ENCODE assay signal across 22 cellular contexts in the genomic region with DNA sequence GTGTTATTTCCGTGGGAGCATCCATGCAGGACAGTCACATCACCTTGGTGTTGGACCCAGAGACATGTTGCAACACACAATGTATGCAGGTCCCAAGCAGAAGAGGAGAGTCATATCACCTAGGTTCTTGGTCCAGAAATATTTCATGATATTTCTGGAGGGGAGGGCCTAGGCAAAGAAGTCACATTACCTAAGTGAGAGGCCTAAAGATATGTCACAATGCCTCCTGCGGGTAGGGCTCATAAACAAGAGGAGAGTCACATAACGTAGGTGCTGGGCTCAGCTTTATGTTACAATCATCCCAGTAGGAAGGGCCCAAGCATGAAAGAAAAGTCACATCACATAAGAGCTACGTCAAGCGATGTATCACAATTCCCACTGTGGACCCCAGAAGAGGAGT. TPM values are rescaled to one million over a fixed set of nuclear protein-coding genes. Genes with fewer than 3 reads are reported as not detected.
A peak's percentile ranks its signal among the peaks of the same experiment; 100 is the strongest.
DNase-seq lines count a peak whose midpoint lies in the region; ATAC-seq and TF ChIP-seq lines count a peak whose summit lies in the region.
"Had no signal": no experiment of that assay in that cellular context is flagged by ENCODE, and none has a peak within 500 bp of the region (broad histone marks: within the 10 kb centered on the region; RNA-seq: fewer than 3 reads in every experiment).

No MANE protein-coding gene starts in this region.

- no peak overlapping the region for H2BK5ac ChIP-seq in trophoblast cell (ENCODE audit: low read depth, low read length, poor library complexity)

- H3K4me3 Mint-ChIP-seq in GM23338 (no peak overlapping the region), endothelial cell (ENCODE audit: unreplicated experiment) (peak overlapping the region; percentile 53)
- H3K4me3 Mint-ChIP-seq: CD14-positive monocyte; CD4-positive, alpha-beta memory T cell had no signal

- H3K4me1 ChIP-seq in GM23338 (ENCODE audit: insufficient read depth) (no peaks in the 10 kb centered on the region), trophoblast cell (ENCODE audit: control insufficient read depth in 1 of 2, insufficient read depth in 2 of 2, low read length in 2 of 2) (no peaks in the 10 kb centered on the region)
- H3K4me1 ChIP-seq: A549; BE2C; BLaER1 treated with 17β-estradiol and CSF1 and Interleukin-3, amounts not matched to agents 10 nM and 100 nM had no signal

- no peak for ATAC-seq in GM23338
- ATAC-seq: A549, HCT116 had no signal

- H3K9me2 ChIP-seq in GM23338 (ENCODE audit: insufficient read depth), result no peaks in the 10 kb centered on the region

- peaks cover 5% of the 10 kb centered on the region for H3K27me3 Mint-ChIP-seq in GM23338 (ENCODE audit: insufficient read depth, low read depth, poor library complexity)
- peaks cover 4% of the 10 kb centered on the region for H3K27me3 Mint-ChIP-seq in endothelial cell (ENCODE audit: unreplicated experiment)
- H3K27me3 Mint-ChIP-seq: CD4-positive, alpha-beta memory T cell had no signal

- H4K20me1 ChIP-seq in GM23338 (replicated peaks; ENCODE audit: insufficient read depth), result 0 out of 2 replicates have a peak, but pooled peaks cover 12% of the 10 kb centered on the region
- H4K20me1 ChIP-seq: BLaER1 treated with 17β-estradiol and CSF1 and Interleukin-3, amounts not matched to agents 10 nM and 100 nM had no signal

- no peak overlapping the region for H3K4me2 ChIP-seq in GM23338
- H3K4me2 ChIP-seq in trophoblast cell (ENCODE audit: low read length), result no peak overlapping the region
- H3K4me2 ChIP-seq: A549; BLaER1 treated with 17β-estradiol and CSF1 and Interleukin-3, amounts not matched to agents 10 nM and 100 nM had no signal

- H3K79me2 ChIP-seq in GM23338 (replicated peaks; ENCODE audit: insufficient read depth) (peaks cover 8% of the 10 kb centered on the region; the same call in 1 of the 2 replicates), trophoblast cell (ENCODE audit: control insufficient read depth, insufficient read depth, low read length, poor library complexity) (no peaks in the 10 kb centered on the region)

- H3K36me3 Mint-ChIP-seq in GM23338 (ENCODE audit: low read depth), result peaks cover 68% of the 10 kb centered on the region
- H3K36me3 Mint-ChIP-seq in endothelial cell (ENCODE audit: low read depth, unreplicated experiment), result peaks cover 42% of the 10 kb centered on the region

- no peak overlapping the region for H3K18ac ChIP-seq in trophoblast cell (ENCODE audit: low read length)

- H3F3A ChIP-seq in GM23338 (replicated peaks; ENCODE audit: low read depth), result no peaks in the 10 kb centered on the region

- H3K79me1 ChIP-seq in trophoblast cell (ENCODE audit: low read length), result no peaks in the 10 kb centered on the region

- H3K27ac ChIP-seq in GM23338 (ENCODE audit: low read depth) (no peak overlapping the region), trophoblast cell (ENCODE audit: low read depth, low read length) (no peak overlapping the region)
- H3K27ac ChIP-seq: A549; BLaER1 treated with 17β-estradiol and CSF1 and Interleukin-3, amounts not matched to agents 10 nM and 100 nM had no signal

- no peak overlapping the region for H2BK120ac ChIP-seq in trophoblast cell (ENCODE audit: insufficient read depth, low read length, poor library complexity)

- H3K4ac ChIP-seq in trophoblast cell (ENCODE audit: low read depth, low read length), result no peak overlapping the region

- TF ChIP-seq CTCF in GM23338 (conservative IDR thresholded peaks at IDR 0.05; ENCODE audit: low read depth in 2 of 2), result no peak
- no peak for TF ChIP-seq CTCF in endothelial cell (IDR thresholded peaks at IDR 0.05; ENCODE audit: unreplicated experiment)

- H3K4me3 ChIP-seq in GM23338 (no peak overlapping the region), trophoblast cell (ENCODE audit: low read depth, low read length) (no peak overlapping the region)
- H3K4me3 ChIP-seq: A549; BLaER1 treated with 17β-estradiol and CSF1 and Interleukin-3, amounts not matched to agents 10 nM and 100 nM had no signal

- H4K8ac ChIP-seq in trophoblast cell (ENCODE audit: low read depth, low read length), result no peak overlapping the region

- H2BK12ac ChIP-seq in trophoblast cell (ENCODE audit: low read length), result no peak overlapping the region

- H3K27ac Mint-ChIP-seq in GM23338 (no peak overlapping the region), endothelial cell (ENCODE audit: unreplicated experiment) (no peak overlapping the region)

- no peak overlapping the region for H2AFZ ChIP-seq in GM23338
- H2AFZ ChIP-seq in trophoblast cell (ENCODE audit: insufficient read depth, low read length, poor library complexity), result no peak overlapping the region

- no peak overlapping the region for H3K9ac ChIP-seq in trophoblast cell (ENCODE audit: low read length)
- H3K9ac ChIP-seq: BLaER1 treated with 17β-estradiol and CSF1 and Interleukin-3, amounts not matched to agents 10 nM and 100 nM had no signal

- H4K91ac ChIP-seq in trophoblast cell (ENCODE audit: low read depth, low read length), result no peak overlapping the region

- H3K9me3 Mint-ChIP-seq in GM23338, result no peaks in the 10 kb centered on the region
- no peaks in the 10 kb centered on the region for H3K9me3 Mint-ChIP-seq in endothelial cell (ENCODE audit: unreplicated experiment)
- H3K9me3 Mint-ChIP-seq: CD4-positive, alpha-beta memory T cell had no signal

- no CpG with 5 or more reads among the region's 5 CpGs for WGBS in trophoblast cell (ENCODE audit: extremely low coverage, insufficient coverage, insufficient read length)

- H3K9me3 ChIP-seq in trophoblast cell (ENCODE audit: insufficient read depth, low read depth, low read length), result no peaks in the 10 kb centered on the region
- H3K9me3 ChIP-seq: BE2C; BLaER1 treated with 17β-estradiol and CSF1 and Interleukin-3, amounts not matched to agents 10 nM and 100 nM had no signal

- peak; percentile 6 for DNase-seq in activated effector memory CD4-positive, alpha-beta T cell treated with anti-CD3 and anti-CD28 coated beads, Interleukin-2, amount 50 U/mL, for 16 hours
- DNase-seq in activated effector memory CD4-positive, alpha-beta T cell treated with Interleukin-2 at 50 U/mL for 16 hours, result no peak
- DNase-seq in GM23338 (ENCODE audit: low spot score) (no peak), endothelial cell (ENCODE audit: low spot score) (no peak), trophoblast cell (peak; percentile 64 to 77), SIG-M5 treated with dmso at 0.1 percent for 504 hours (lab: John Stamatoyannopoulos, UW; ENCODE audit: unreplicated experiment) (no peak)
- no peak for DNase-seq in activated CD4-positive, CD25-positive, alpha-beta regulatory T cell treated with anti-CD3 and anti-CD28 coated beads, Interleukin-2, amount 50 U/mL, for 72 hours
- DNase-seq: 8988T; ACHN; AML-193; BE2C; Calu3; CD4-positive, alpha-beta memory T cell; COR-L47; DMS53; DMS79 treated with DMSO at 0.1 percent for 48 hours; GF-D8; H7 had no signal

- H3K23ac ChIP-seq in trophoblast cell (ENCODE audit: low read length), result no peak overlapping the region

- no peak overlapping the region for H3K14ac ChIP-seq in trophoblast cell (ENCODE audit: low read length)

- H4K12ac ChIP-seq in trophoblast cell (ENCODE audit: low read depth, low read length), result no peak overlapping the region

- no peak overlapping the region for H2AK5ac ChIP-seq in trophoblast cell (ENCODE audit: low read length)

- H3K27me3 ChIP-seq in GM23338 (ENCODE audit: insufficient read depth) (no peaks in the 10 kb centered on the region), trophoblast cell (ENCODE audit: insufficient read depth, low read length) (no peaks in the 10 kb centered on the region)
- H3K27me3 ChIP-seq: BE2C; BLaER1 treated with 17β-estradiol and CSF1 and Interleukin-3, amounts not matched to agents 10 nM and 100 nM had no signal

- H3K4me1 Mint-ChIP-seq in GM23338, result no peaks in the 10 kb centered on the region
- no peaks in the 10 kb centered on the region for H3K4me1 Mint-ChIP-seq in endothelial cell (ENCODE audit: unreplicated experiment)

- peaks cover 14% of the 10 kb centered on the region for H3K36me3 ChIP-seq in GM23338 (ENCODE audit: insufficient read depth)
- peaks cover 12 to 47% of the 10 kb centered on the region in 2 experiments for H3K36me3 ChIP-seq in trophoblast cell (ENCODE audit: control insufficient read depth in 1 of 2, insufficient read depth in 2 of 2, low read length in 2 of 2)

TF ChIP-seq in GM23338, 12 proteins besides CTCF, POLR2A, EP300 and RAD21:
- no peak for TF ChIP-seq ZNF114 (CRISPR knock-in tag; IDR thresholded peaks at IDR 0.05)
- TF ChIP-seq POLR2AphosphoS5 (IDR thresholded peaks at IDR 0.05; ENCODE audit: low read depth), result peak; percentile 11; the same call in 1 of the 2 replicates

RNA-seq across cellular contexts. Expression of gene ZNF724, which starts 10.8 kb away (rescaled TPM):
- 77.5 and 85.3 TPM in 2 replicates for total RNA-seq in GM23338 (2014; rRNA removed; shearing (Covaris generic))
- 33.8 and 35.4 TPM in 2 replicates for polyA plus RNA-seq in GM23338 (2016; fragmentation: Nextera tagmentation; extraction: Ambion mirVana)
- 10.6 TPM for total RNA-seq in endothelial cell (ENCODE audit: unreplicated experiment)
- 9.3 and 9.7 TPM in 2 replicates for polyA plus RNA-seq in trophoblast cell (2013)

Comparison
In these comparisons a context has a peak if more than half of its experiments do, and no peak if none do; other contexts are left out.
1. DNase-seq: peak in activated effector memory CD4-positive, alpha-beta T cell treated with anti-CD3 and anti-CD28 coated beads, Interleukin-2, amount 50 U/mL, for 16 hours (single experiment) and trophoblast cell (2 of 2); none in activated effector memory CD4-positive, alpha-beta T cell treated with Interleukin-2 at 50 U/mL for 16 hours (single experiment), GM23338 (single experiment), endothelial cell (single experiment), activated CD4-positive, CD25-positive, alpha-beta regulatory T cell treated with anti-CD3 and anti-CD28 coated beads, Interleukin-2, amount 50 U/mL, for 72 hours (single experiment) and SIG-M5 treated with dmso at 0.1 percent for 504 hours (single experiment).